ENCODE assay signal across 8 cellular contexts in genomic region chr16:5239472-5240277, GRCh38.
A peak's percentile ranks its signal among the peaks of the same experiment; 100 is the strongest.
DNase-seq lines count a peak whose midpoint lies in the region; ATAC-seq and TF ChIP-seq lines count a peak whose summit lies in the region.
"Not testable (repeated sequence)": the region's sequence is repeated elsewhere in the genome, so short reads cannot be mapped to it uniquely, and the experiment has no call there.

No MANE protein-coding gene starts in this region.

- H3K4me1 Mint-ChIP-seq in activated naive CD8-positive, alpha-beta T cell (ENCODE audit: low read depth) = not testable (repeated sequence)

- TF ChIP-seq CTCF in GM12874 (IDR thresholded peaks at IDR 0.05; ENCODE audit: insufficient read depth, low read depth, low read length) (peak; percentile 52), mucosa of descending colon (IDR thresholded peaks at IDR 0.05) (peak; percentile 58)
- TF ChIP-seq CTCF in fibroblast of mammary gland (conservative IDR thresholded peaks at IDR 0.05; ENCODE audit: control insufficient read depth, insufficient read depth, low read depth, low read length) = not testable (repeated sequence)

- peak; percentile 69 for ATAC-seq in mucosa of descending colon

- not testable (repeated sequence) for H3K9me3 ChIP-seq in mucosa of descending colon

- not testable (repeated sequence) for H3K36me3 Mint-ChIP-seq in activated naive CD8-positive, alpha-beta T cell

- H3K4me3 Mint-ChIP-seq in activated naive CD8-positive, alpha-beta T cell = peak overlapping the region; percentile 84

- intact Hi-C loops in mucosa of descending colon (cut with DNase I, micrococcal nuclease) = loop anchor here in 1 of 2 donors (10.0 kb wide), 1 partner anchor 1405 kb away; no protein-coding TSS in a partner anchor

- H3K36me3 ChIP-seq in mucosa of descending colon (ENCODE audit: low read depth) = not testable (repeated sequence)

- not testable (repeated sequence) for H3K4me3 ChIP-seq in fibroblast of mammary gland (ENCODE audit: control insufficient read depth, low read depth, low read length); mucosa of descending colon

- peak; percentile 17 for DNase-seq in ACHN
- peak; percentile 39 for DNase-seq in NCI-H2227 (lab: John Stamatoyannopoulos, UW; ENCODE audit: unreplicated experiment)
- DNase-seq in activated CD4-positive, alpha-beta T cell treated with anti-CD3 and anti-CD28 coated beads for 1 hour = peak; percentile 25
- peak; percentile 1 for DNase-seq in fibroblast of mammary gland (ENCODE audit: low read depth)
- DNase-seq in mucosa of descending colon = peak in 2 of 3 donors; percentile 70 to 78
- DNase-seq in stimulated activated CD4-positive, alpha-beta T cell treated with anti-CD3 and anti-CD28 coated beads, Interleukin-4, amount 100 ng/mL, for 24 hours = peak; percentile 44

- H3K27ac Mint-ChIP-seq in activated naive CD8-positive, alpha-beta T cell = not testable (repeated sequence)

- peaks cover 23% of the 10 kb centered on the region for H3K27me3 Mint-ChIP-seq in activated naive CD8-positive, alpha-beta T cell

- in situ Hi-C loops in ACHN (cut with HindIII; ENCODE audit: low pct_ligation_motif_present, low pct_unique_long_range_greater_than_20kb, low sequenced_read_pairs) = not testable (repeated sequence)

- not testable (repeated sequence) for H3K9me3 Mint-ChIP-seq in activated naive CD8-positive, alpha-beta T cell (ENCODE audit: low read depth)

- not testable (repeated sequence) for H3K4me1 ChIP-seq in mucosa of descending colon (ENCODE audit: low read depth)

Comparison
In these comparisons a context has a peak if more than half of its experiments do, and no peak if none do; other contexts are left out.
1. DNase-seq: peak in every context shown above with its lines; median percentile 74 in mucosa of descending colon; 44 in stimulated activated CD4-positive, alpha-beta T cell treated with anti-CD3 and anti-CD28 coated beads, Interleukin-4, amount 100 ng/mL, for 24 hours; 39 in NCI-H2227; 25 in activated CD4-positive, alpha-beta T cell treated with anti-CD3 and anti-CD28 coated beads for 1 hour; 17 in ACHN; 1 in fibroblast of mammary gland.